ENCODE assay signal across 8 cellular contexts in genomic region chr14:87992349-87992719, GRCh38.
DNase-seq lines count a peak whose midpoint lies in the region; ATAC-seq, FAIRE-seq and TF ChIP-seq lines count a peak whose summit lies in the region.

No MANE protein-coding gene starts in this region.

- DNase-seq in GM06990 (ENCODE audit: extremely low read depth, insufficient read length) (no peak), urothelium cell line (ENCODE audit: low spot score) (no peak), ACHN (no peak)
- peak; percentile 23 for DNase-seq in stimulated activated naive CD8-positive, alpha-beta T cell treated with anti-CD3 and anti-CD28 coated beads, Interleukin-15, Interleukin-2, amounts not matched to agents 100 U/mL and 50 U/mL, for 24 hours

- in situ Hi-C loops in ACHN (cut with HindIII; ENCODE audit: low pct_ligation_motif_present, low pct_unique_long_range_greater_than_20kb, low sequenced_read_pairs): no loop called here

- peak overlapping the region; percentile 99 for H3K27ac ChIP-seq in angular gyrus (ENCODE audit: low read depth, low read length)

- no peaks in the 10 kb centered on the region for H3K27me3 ChIP-seq in GM06990 (replicated peaks; ENCODE audit: control insufficient read depth, insufficient read depth, low read length)

- no peak for TF ChIP-seq CTCF in GM06990 (IDR thresholded peaks at IDR 0.05; ENCODE audit: insufficient read depth, low read length, poor library complexity, severe bottlenecking)

- ATAC-seq in HG02981 (IDR thresholded peaks at IDR 0.05; ENCODE audit: unreplicated experiment) (peak; percentile 1), HG03520 (IDR thresholded peaks at IDR 0.05; ENCODE audit: unreplicated experiment) (no peak)
- ATAC-seq in stimulated activated naive CD8-positive, alpha-beta T cell treated with anti-CD3 and anti-CD28 coated beads, Interleukin-15, Interleukin-2, amounts not matched to agents 100 U/mL and 50 U/mL, for 24 hours: no peak

- no peaks in the 10 kb centered on the region for H3K9me3 ChIP-seq in iPS-18c (ENCODE audit: control insufficient read depth, insufficient read depth, low read length)

- FAIRE-seq in urothelium cell line (lab: Jason Lieb, UNC): no peak

- peak overlapping the region; percentile 73 for H3K4me3 ChIP-seq in GM06990 (replicated peaks; ENCODE audit: low read depth, low read length)
- H3K4me3 ChIP-seq in iPS-18c (ENCODE audit: insufficient read depth, low read depth, low read length): peak overlapping the region; percentile 79

- H3K36me3 ChIP-seq in GM06990 (ENCODE audit: control insufficient read depth, insufficient read depth, low read length): no peaks in the 10 kb centered on the region
